ENCODE assay signal across 22 cellular contexts in the genomic region with DNA sequence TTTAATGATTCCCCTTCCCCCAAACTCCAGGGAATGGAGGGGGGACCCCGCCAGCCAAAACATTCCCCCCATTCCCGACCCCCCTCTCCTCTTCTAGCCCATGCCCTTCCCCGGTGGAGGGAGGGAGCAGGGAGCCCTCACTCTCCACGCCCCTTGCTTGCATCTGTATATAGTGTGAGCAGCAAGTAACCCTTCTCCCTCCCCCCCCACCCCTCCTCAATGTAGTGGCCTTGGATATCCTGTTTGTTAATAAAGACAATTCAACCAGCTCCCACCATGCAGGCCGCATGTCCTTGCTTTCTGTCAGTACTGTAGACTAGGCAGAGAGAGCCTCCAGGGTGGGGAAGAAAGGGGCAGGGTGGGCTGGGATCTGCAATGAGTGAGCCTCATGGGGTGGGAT. TPM values are rescaled to one million over a fixed set of nuclear protein-coding genes. Genes with fewer than 3 reads are reported as not detected.
"Had no signal": no experiment of that assay in that cellular context is flagged by ENCODE, and none has a peak within 500 bp of the region (broad histone marks: within the 10 kb centered on the region; RNA-seq: fewer than 3 reads in every experiment).

No MANE protein-coding gene starts in this region.

- H3K27ac ChIP-seq: adrenal gland, esophagus squamous epithelium had no signal

- ATAC-seq: activated T-cell treated with anti-CD3 and anti-CD28 coated beads, Interleukin-2, amount 50 U/mL, for 4 hours; naive thymus-derived CD4-positive, alpha-beta T cell; stimulated activated naive CD8-positive, alpha-beta T cell treated with anti-CD3 and anti-CD28 coated beads, Interleukin-15, amount 100 ng/mL, for 72 hours had no signal

- H3K27me3 Mint-ChIP-seq: stimulated activated naive CD8-positive, alpha-beta T cell treated with anti-CD3 and anti-CD28 coated beads, Interleukin-15, amount 100 ng/mL, for 72 hours had no signal

- H3K9me3 Mint-ChIP-seq: activated T-cell treated with anti-CD3 and anti-CD28 coated beads, Interleukin-2, amount 50 U/mL, for 4 hours; dendritic cell treated with granulocyte-macrophage colony-stimulating factor and Interleukin-4, amounts not matched to agents 40 ng/mL and 50 ng/mL, for 4 days; stimulated activated naive CD8-positive, alpha-beta T cell treated with anti-CD3 and anti-CD28 coated beads, Interleukin-15, amount 100 ng/mL, for 72 hours had no signal

- H3K4me3 ChIP-seq: adrenal gland, esophagus squamous epithelium had no signal

- H3K27me3 ChIP-seq: adrenal gland, breast epithelium had no signal

- DNase-seq: activated CD4-positive, alpha-beta T cell treated with anti-CD3 and anti-CD28 coated beads, Interleukin-2, amount 50 U/mL, for 1 hour; activated CD8-positive, alpha-beta memory T cell treated with anti-CD3 and anti-CD28 coated beads, Interleukin-2, amount 50 U/mL, for 4 hours; activated effector memory CD4-positive, alpha-beta T cell treated with Interleukin-2 at 50 U/mL for 16 hours; activated naive CD4-positive, alpha-beta T cell treated with anti-CD3 and anti-CD28 coated beads, Interleukin-2, amount 50 U/mL, for 16 hours; activated T-cell treated with anti-CD3 and anti-CD28 coated beads, Interleukin-2, amount 50 U/mL, for 4 hours; adrenal gland; cerebellar nuclear complex; effector CD8-positive, alpha-beta T cell; esophagus squamous epithelium; mesenchymal stem cell; naive thymus-derived CD4-positive, alpha-beta T cell; occipital lobe; stimulated activated CD4-positive, alpha-beta T cell treated with anti-CD3 and anti-CD28 coated beads, Interleukin-12 subunit alpha, Interleukin-12 subunit beta, amount 100 ng/mL, for 4 hours; stimulated activated CD4-positive, alpha-beta T cell treated with anti-CD3 and anti-CD28 coated beads, Interleukin-2, amount 100 ng/mL, for 24 hours; stimulated activated naive CD8-positive, alpha-beta T cell treated with anti-CD3 and anti-CD28 coated beads, Interleukin-15, amount 100 ng/mL, for 72 hours; T-helper 9 cell; trophoblast cell had no signal

- H3K9me3 ChIP-seq: adrenal gland, breast epithelium, esophagus squamous epithelium had no signal

RNA-seq across cellular contexts. Expression of a gene that starts 34.3 kb away (rescaled TPM):
- total RNA-seq: breast epithelium, esophagus squamous epithelium, mucosa of gallbladder, occipital lobe, posterior vena cava, temporal lobe had no signal
- polyA plus RNA-seq: adrenal gland; naive thymus-derived CD4-positive, alpha-beta T cell had no signal
